Comparison of ENCODE assay signal across 1 cellular context in the genomic region with DNA sequence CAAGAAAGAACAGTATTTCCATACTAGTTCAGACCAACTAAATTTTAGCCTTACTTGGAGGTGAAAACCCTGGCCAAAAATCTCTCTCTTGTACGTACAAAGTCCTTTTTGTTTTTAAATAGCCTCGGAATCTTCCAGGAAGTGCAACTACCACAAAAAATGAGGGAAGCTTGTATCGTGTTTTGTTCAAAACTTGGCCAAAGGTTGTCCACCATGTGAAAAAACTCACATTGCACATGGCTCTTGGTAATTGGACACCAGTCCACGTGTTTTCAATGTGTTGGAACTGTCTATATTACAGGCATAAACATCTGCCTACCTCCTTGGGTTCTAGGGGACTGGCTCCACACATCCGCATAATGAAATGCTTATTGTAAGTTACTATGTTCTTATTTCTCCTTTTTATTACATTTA.
TF ChIP-seq lines count a peak whose summit lies in the region.

No MANE protein-coding gene starts in this region.

TF ChIP-seq in HepG2, 621 proteins besides CTCF, POLR2A, EP300 and RAD21 (continued from another document and continues in another):
- TF ChIP-seq, protein P1, sequence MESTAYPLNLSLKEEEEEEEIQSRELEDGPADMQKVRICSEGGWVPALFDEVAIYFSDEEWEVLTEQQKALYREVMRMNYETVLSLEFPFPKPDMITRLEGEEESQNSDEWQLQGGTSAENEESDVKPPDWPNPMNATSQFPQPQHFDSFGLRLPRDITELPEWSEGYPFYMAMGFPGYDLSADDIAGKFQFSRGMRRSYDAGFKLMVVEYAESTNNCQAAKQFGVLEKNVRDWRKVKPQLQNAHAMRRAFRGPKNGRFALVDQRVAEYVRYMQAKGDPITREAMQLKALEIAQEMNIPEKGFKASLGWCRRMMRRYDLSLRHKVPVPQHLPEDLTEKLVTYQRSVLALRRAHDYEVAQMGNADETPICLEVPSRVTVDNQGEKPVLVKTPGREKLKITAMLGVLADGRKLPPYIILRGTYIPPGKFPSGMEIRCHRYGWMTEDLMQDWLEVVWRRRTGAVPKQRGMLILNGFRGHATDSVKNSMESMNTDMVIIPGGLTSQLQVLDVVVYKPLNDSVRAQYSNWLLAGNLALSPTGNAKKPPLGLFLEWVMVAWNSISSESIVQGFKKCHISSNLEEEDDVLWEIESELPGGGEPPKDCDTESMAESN (CRISPR knock-in tag; conservative IDR thresholded peaks at IDR 0.05): no peak
- TF ChIP-seq ZNF577 (CRISPR knock-in tag; IDR thresholded peaks at IDR 0.05; ENCODE audit: borderline replicate concordance, low read depth) (no peak), IKZF4 (CRISPR knock-in tag; IDR thresholded peaks at IDR 0.05; ENCODE audit: borderline replicate concordance, low read depth, not compliant biosample characterization) (no peak), ZFP41 (CRISPR knock-in tag; IDR thresholded peaks at IDR 0.05; ENCODE audit: borderline replicate concordance) (no peak), PITX1 (CRISPR knock-in tag; IDR thresholded peaks at IDR 0.05) (no peak), CREB1 (IDR thresholded peaks at IDR 0.05) (no peak), CREB1 (CRISPR knock-in tag; IDR thresholded peaks at IDR 0.05) (no peak), ZSCAN30 (CRISPR knock-in tag; IDR thresholded peaks at IDR 0.05) (no peak), ZNF549 (CRISPR knock-in tag; IDR thresholded peaks at IDR 0.05) (no peak), TCF7 (IDR thresholded peaks at IDR 0.05; ENCODE audit: low read depth) (no peak), ZEB1 (IDR thresholded peaks at IDR 0.05; ENCODE audit: insufficient replicate concordance, low read depth) (no peak), KDM3A (CRISPR knock-in tag; IDR thresholded peaks at IDR 0.05; ENCODE audit: low read depth) (no peak), ZNF431 (CRISPR knock-in tag; IDR thresholded peaks at IDR 0.05; ENCODE audit: borderline replicate concordance, low read depth) (no peak), MZF1 (CRISPR knock-in tag; IDR thresholded peaks at IDR 0.05; ENCODE audit: borderline replicate concordance) (no peak), HDAC6 (IDR thresholded peaks at IDR 0.05; ENCODE audit: low read depth, low read length) (no peak), HOXA9 (CRISPR knock-in tag; IDR thresholded peaks at IDR 0.05; ENCODE audit: borderline replicate concordance) (no peak), HHEX (CRISPR knock-in tag; IDR thresholded peaks at IDR 0.05) (no peak), NFKB2 (CRISPR knock-in tag; IDR thresholded peaks at IDR 0.05; ENCODE audit: borderline replicate concordance) (no peak), PAF1 (CRISPR knock-in tag; IDR thresholded peaks at IDR 0.05) (no peak)
- TF ChIP-seq, protein P2, sequence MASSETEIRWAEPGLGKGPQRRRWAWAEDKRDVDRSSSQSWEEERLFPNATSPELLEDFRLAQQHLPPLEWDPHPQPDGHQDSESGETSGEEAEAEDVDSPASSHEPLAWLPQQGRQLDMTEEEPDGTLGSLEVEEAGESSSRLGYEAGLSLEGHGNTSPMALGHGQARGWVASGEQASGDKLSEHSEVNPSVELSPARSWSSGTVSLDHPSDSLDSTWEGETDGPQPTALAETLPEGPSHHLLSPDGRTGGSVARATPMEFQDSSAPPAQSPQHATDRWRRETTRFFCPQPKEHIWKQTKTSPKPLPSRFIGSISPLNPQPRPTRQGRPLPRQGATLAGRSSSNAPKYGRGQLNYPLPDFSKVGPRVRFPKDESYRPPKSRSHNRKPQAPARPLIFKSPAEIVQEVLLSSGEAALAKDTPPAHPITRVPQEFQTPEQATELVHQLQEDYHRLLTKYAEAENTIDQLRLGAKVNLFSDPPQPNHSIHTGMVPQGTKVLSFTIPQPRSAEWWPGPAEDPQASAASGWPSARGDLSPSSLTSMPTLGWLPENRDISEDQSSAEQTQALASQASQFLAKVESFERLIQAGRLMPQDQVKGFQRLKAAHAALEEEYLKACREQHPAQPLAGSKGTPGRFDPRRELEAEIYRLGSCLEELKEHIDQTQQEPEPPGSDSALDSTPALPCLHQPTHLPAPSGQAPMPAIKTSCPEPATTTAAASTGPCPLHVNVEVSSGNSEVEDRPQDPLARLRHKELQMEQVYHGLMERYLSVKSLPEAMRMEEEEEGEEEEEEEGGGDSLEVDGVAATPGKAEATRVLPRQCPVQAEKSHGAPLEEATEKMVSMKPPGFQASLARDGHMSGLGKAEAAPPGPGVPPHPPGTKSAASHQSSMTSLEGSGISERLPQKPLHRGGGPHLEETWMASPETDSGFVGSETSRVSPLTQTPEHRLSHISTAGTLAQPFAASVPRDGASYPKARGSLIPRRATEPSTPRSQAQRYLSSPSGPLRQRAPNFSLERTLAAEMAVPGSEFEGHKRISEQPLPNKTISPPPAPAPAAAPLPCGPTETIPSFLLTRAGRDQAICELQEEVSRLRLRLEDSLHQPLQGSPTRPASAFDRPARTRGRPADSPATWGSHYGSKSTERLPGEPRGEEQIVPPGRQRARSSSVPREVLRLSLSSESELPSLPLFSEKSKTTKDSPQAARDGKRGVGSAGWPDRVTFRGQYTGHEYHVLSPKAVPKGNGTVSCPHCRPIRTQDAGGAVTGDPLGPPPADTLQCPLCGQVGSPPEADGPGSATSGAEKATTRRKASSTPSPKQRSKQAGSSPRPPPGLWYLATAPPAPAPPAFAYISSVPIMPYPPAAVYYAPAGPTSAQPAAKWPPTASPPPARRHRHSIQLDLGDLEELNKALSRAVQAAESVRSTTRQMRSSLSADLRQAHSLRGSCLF (CRISPR knock-in tag; IDR thresholded peaks at IDR 0.05; ENCODE audit: borderline replicate concordance): peak; percentile 69; the same call in 1 of the 2 replicates
- TF ChIP-seq, protein P3, sequence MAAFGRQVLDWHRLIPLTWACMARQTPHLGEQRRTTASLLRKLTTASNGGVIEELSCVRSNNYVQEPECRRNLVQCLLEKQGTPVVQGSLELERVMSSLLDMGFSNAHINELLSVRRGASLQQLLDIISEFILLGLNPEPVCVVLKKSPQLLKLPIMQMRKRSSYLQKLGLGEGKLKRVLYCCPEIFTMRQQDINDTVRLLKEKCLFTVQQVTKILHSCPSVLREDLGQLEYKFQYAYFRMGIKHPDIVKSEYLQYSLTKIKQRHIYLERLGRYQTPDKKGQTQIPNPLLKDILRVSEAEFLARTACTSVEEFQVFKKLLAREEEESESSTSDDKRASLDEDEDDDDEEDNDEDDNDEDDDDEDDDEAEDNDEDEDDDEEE (CRISPR knock-in tag; IDR thresholded peaks at IDR 0.05): 0 out of 2 replicates have a peak, but pooled peaks have one; percentile 69
- TF ChIP-seq, protein P4, sequence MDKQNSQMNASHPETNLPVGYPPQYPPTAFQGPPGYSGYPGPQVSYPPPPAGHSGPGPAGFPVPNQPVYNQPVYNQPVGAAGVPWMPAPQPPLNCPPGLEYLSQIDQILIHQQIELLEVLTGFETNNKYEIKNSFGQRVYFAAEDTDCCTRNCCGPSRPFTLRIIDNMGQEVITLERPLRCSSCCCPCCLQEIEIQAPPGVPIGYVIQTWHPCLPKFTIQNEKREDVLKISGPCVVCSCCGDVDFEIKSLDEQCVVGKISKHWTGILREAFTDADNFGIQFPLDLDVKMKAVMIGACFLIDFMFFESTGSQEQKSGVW (CRISPR knock-in tag; IDR thresholded peaks at IDR 0.05; ENCODE audit: borderline replicate concordance): no peak
- TF ChIP-seq, protein P5, sequence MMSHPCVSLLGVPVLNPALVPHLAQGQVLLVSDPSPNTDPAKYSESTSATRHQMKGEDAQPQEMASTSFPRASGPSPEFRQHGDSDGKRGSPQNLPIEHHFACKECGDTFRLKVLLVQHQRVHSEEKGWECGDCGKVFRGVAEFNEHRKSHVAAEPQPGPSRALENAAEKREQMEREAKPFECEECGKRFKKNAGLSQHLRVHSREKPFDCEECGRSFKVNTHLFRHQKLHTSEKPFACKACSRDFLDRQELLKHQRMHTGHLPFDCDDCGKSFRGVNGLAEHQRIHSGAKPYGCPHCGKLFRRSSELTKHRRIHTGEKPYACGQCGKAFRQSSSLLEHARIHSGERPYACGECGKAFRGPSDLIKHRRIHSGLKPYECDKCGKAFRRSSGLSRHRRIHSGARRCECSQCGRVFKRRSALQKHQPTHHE (CRISPR knock-in tag; IDR thresholded peaks at IDR 0.05; ENCODE audit: borderline replicate concordance): no peak
- TF ChIP-seq, protein P6, sequence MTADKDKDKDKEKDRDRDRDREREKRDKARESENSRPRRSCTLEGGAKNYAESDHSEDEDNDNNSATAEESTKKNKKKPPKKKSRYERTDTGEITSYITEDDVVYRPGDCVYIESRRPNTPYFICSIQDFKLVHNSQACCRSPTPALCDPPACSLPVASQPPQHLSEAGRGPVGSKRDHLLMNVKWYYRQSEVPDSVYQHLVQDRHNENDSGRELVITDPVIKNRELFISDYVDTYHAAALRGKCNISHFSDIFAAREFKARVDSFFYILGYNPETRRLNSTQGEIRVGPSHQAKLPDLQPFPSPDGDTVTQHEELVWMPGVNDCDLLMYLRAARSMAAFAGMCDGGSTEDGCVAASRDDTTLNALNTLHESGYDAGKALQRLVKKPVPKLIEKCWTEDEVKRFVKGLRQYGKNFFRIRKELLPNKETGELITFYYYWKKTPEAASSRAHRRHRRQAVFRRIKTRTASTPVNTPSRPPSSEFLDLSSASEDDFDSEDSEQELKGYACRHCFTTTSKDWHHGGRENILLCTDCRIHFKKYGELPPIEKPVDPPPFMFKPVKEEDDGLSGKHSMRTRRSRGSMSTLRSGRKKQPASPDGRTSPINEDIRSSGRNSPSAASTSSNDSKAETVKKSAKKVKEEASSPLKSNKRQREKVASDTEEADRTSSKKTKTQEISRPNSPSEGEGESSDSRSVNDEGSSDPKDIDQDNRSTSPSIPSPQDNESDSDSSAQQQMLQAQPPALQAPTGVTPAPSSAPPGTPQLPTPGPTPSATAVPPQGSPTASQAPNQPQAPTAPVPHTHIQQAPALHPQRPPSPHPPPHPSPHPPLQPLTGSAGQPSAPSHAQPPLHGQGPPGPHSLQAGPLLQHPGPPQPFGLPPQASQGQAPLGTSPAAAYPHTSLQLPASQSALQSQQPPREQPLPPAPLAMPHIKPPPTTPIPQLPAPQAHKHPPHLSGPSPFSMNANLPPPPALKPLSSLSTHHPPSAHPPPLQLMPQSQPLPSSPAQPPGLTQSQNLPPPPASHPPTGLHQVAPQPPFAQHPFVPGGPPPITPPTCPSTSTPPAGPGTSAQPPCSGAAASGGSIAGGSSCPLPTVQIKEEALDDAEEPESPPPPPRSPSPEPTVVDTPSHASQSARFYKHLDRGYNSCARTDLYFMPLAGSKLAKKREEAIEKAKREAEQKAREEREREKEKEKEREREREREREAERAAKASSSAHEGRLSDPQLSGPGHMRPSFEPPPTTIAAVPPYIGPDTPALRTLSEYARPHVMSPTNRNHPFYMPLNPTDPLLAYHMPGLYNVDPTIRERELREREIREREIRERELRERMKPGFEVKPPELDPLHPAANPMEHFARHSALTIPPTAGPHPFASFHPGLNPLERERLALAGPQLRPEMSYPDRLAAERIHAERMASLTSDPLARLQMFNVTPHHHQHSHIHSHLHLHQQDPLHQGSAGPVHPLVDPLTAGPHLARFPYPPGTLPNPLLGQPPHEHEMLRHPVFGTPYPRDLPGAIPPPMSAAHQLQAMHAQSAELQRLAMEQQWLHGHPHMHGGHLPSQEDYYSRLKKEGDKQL (CRISPR knock-in tag; IDR thresholded peaks at IDR 0.05; ENCODE audit: low read depth): no peak
- TF ChIP-seq, protein P7, sequence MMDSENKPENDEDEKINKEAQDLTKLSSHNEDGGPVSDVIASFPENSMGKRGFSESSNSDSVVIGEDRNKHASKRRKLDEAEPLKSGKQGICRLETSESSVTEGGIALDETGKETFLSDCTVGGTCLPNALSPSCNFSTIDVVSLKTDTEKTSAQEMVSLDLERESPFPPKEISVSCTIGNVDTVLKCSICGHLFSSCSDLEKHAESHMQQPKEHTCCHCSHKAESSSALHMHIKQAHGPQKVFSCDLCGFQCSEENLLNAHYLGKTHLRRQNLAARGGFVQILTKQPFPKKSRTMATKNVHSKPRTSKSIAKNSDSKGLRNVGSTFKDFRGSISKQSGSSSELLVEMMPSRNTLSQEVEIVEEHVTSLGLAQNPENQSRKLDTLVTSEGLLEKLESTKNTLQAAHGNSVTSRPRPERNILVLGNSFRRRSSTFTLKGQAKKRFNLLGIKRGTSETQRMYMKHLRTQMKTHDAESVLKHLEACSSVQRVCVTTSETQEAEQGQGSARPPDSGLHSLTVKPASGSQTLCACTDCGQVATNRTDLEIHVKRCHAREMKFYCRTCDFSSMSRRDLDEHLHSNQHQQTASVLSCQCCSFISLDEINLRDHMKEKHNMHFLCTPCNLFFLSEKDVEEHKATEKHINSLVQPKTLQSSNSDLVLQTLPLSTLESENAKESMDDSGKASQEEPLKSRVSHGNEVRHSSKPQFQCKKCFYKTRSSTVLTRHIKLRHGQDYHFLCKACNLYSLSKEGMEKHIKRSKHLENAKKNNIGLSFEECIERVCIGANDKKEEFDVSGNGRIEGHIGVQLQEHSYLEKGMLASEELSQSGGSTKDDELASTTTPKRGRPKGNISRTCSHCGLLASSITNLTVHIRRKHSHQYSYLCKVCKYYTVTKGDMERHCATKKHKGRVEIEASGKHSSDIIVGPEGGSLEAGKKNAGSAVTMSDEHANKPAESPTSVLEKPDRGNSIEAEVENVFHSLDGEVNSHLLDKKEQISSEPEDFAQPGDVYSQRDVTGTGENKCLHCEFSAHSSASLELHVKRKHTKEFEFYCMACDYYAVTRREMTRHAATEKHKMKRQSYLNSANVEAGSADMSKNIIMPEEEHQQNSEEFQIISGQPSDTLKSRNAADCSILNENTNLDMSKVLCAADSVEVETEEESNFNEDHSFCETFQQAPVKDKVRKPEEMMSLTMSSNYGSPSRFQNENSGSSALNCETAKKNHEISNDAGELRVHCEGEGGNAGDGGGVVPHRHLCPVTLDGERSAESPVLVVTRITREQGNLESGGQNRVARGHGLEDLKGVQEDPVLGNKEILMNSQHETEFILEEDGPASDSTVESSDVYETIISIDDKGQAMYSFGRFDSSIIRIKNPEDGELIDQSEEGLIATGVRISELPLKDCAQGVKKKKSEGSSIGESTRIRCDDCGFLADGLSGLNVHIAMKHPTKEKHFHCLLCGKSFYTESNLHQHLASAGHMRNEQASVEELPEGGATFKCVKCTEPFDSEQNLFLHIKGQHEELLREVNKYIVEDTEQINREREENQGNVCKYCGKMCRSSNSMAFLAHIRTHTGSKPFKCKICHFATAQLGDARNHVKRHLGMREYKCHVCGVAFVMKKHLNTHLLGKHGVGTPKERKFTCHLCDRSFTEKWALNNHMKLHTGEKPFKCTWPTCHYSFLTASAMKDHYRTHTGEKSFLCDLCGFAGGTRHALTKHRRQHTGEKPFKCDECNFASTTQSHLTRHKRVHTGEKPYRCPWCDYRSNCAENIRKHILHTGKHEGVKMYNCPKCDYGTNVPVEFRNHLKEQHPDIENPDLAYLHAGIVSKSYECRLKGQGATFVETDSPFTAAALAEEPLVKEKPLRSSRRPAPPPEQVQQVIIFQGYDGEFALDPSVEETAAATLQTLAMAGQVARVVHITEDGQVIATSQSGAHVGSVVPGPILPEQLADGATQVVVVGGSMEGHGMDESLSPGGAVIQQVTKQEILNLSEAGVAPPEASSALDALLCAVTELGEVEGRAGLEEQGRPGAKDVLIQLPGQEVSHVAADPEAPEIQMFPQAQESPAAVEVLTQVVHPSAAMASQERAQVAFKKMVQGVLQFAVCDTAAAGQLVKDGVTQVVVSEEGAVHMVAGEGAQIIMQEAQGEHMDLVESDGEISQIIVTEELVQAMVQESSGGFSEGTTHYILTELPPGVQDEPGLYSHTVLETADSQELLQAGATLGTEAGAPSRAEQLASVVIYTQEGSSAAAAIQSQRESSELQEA (CRISPR knock-in tag; IDR thresholded peaks at IDR 0.05; ENCODE audit: not compliant biosample characterization): no peak
